ENCODE assay signal across 33 cellular contexts in genomic region chr5:98576275-98576674, GRCh38.
"Had no signal": no experiment of that assay in that cellular context is flagged by ENCODE, and none has a peak within 500 bp of the region (broad histone marks: within the 10 kb centered on the region; RNA-seq: fewer than 3 reads in every experiment).

No MANE protein-coding gene starts in this region.

- H3K36me3 ChIP-seq: MG63, Peyer's patch, WERI-Rb-1 had no signal

- H3K9me3 ChIP-seq: Peyer's patch had no signal

- H3K4me3 ChIP-seq: MG63, Peyer's patch had no signal

- H3K4me1 ChIP-seq: Peyer's patch had no signal

- H3K27me3 ChIP-seq: MG63, Peyer's patch had no signal

- ATAC-seq: activated T-cell treated with anti-CD3 and anti-CD28 coated beads, Interleukin-2, amount 50 U/mL, for 72 hours; activated T-helper 17 cell treated with anti-CD3 and anti-CD28 coated beads, Interleukin-2, amount 50 U/mL, for 72 hours; Right ventricle myocardium inferior; SK-N-SH treated with all-trans-retinoic acid at 6 μM for 48 hours; T-cell; T-helper 17 cell had no signal

- DNase-seq: activated CD4-positive, alpha-beta memory T cell treated with anti-CD3 and anti-CD28 coated beads, Interleukin-2, amount 10 ng/mL, durations not matched to agents 7 days and 5 days; activated CD4-positive, alpha-beta T cell treated with anti-CD3 and anti-CD28 coated beads for 1 hour; activated CD4-positive, alpha-beta T cell treated with anti-CD3 and anti-CD28 coated beads for 48 hours; activated CD4-positive, CD25-positive, alpha-beta regulatory T cell; activated effector memory CD4-positive, alpha-beta T cell treated with anti-CD3 and anti-CD28 coated beads, Interleukin-2, amount 50 U/mL, for 16 hours; activated naive CD4-positive, alpha-beta T cell; activated naive CD4-positive, alpha-beta T cell treated with anti-CD3 and anti-CD28 coated beads, Interleukin-2, amount 50 U/mL, for 16 hours; activated naive CD8-positive, alpha-beta T cell treated with anti-CD3 and anti-CD28 coated beads for 36 hours; activated T-cell treated with anti-CD3 and anti-CD28 coated beads, Interleukin-2, amount 50 U/mL, for 1 hour; activated T-cell treated with anti-CD3 and anti-CD28 coated beads, Interleukin-2, amount 50 U/mL, for 72 hours; amniotic stem cell; Kasumi-1; KG1; MG63; NCI-H1048; NCI-H1105 treated with DMSO at 0.1 percent for 48 hours; NCI-H1436; NCI-H1694; NCI-H1930; NCI-H2081 treated with DMSO at 0.1 percent for 48 hours; NCI-H226; NCI-H446 treated with DMSO at 0.1 percent for 48 hours; NCI-H524; Peyer's patch; RPMI8226; SIG-M5; T-cell; T-helper 17 cell; T-helper 9 cell; WERI-Rb-1 had no signal

- H3K27ac ChIP-seq: Peyer's patch, WERI-Rb-1 had no signal
